In genomic region chr1:45521413-45522323, GRCh38 we compare ENCODE assay signal across 8 cellular contexts. TPM values are rescaled to one million over a fixed set of nuclear protein-coding genes. Genes with fewer than 3 reads are reported as not detected.
DNase-seq lines count a peak whose midpoint lies in the region; TF ChIP-seq lines count a peak whose summit lies in the region.

PRDX1 (minus strand) TSS chr1:45521884; CDS start chr1:45519043, 2,841 bp downstream.

- peak within 1 kb of the TSS; percentile 100 for H3K4me3 ChIP-seq in SK-N-MC

- POLR2A ChIA-PET in HEK293T (lab: Yijun Ruan, JAX): interaction anchor here (0.6 to 5.7 kb wide), 38 partner anchors 9 to 800 kb away, joined by 3 to 68 read pairs (median 6); partner anchors contain the start of genes AKR1A1, CCDC163, GPBP1L1 and HECTD3

- H3K27ac ChIP-seq in SK-N-MC: peak within 1 kb of the TSS; percentile 98
- H3K27ac ChIP-seq in temporal lobe (ENCODE audit: low read depth, low read length): peak within 1 kb of the TSS; percentile 96

- H3K9ac ChIP-seq in SK-N-MC (ENCODE audit: insufficient read length): peak within 1 kb of the TSS; percentile 98

- H3K9me3 ChIP-seq in SK-N-MC (ENCODE audit: low read depth, low read length): no peaks in the 10 kb centered on the region

- peak; percentile 98 for DNase-seq in GM03348 (ENCODE audit: low spot score)
- peak; percentile 96 for DNase-seq in HEK293T (ENCODE audit: extremely low spot score)
- peak; percentile 88 for DNase-seq in MV-4-11 (lab: John Stamatoyannopoulos, UW)
- DNase-seq in SK-N-MC (ENCODE audit: low read depth, low spot score): peak; percentile 76
- DNase-seq in activated naive CD4-positive, alpha-beta T cell treated with anti-CD3 and anti-CD28 coated beads, Interleukin-2, amount 50 U/mL, for 16 hours: peak; percentile 97
- DNase-seq in globus pallidus (ENCODE audit: low spot score): peak; percentile 96
- DNase-seq in occipital lobe (lab: John Stamatoyannopoulos, UW): peak; percentile 96

- H3K36me3 ChIP-seq in SK-N-MC (ENCODE audit: insufficient read depth, low read length): peaks cover 24% of the 10 kb centered on the region

- CTCF ChIA-PET in HEK293T (lab: Yijun Ruan, JAX): interaction anchor here (0.5 to 2.1 kb wide), 5 partner anchors 10 to 507 kb away, joined by 3 to 6 read pairs (median 4); no protein-coding TSS in a partner anchor

TF ChIP-seq in HEK293T, 16 proteins besides CTCF, POLR2A, EP300 and RAD21:
- TF ChIP-seq ARNT (IDR thresholded peaks at IDR 0.05) (no peak), SUZ12 (IDR thresholded peaks at IDR 0.05) (no peak), FOXA1 (IDR thresholded peaks at IDR 0.05) (no peak), ELF4 (IDR thresholded peaks at IDR 0.05) (peak; percentile 95), SP1 (IDR thresholded peaks at IDR 0.05) (peak; percentile 87; the same call in 1 of the 2 replicates), L3MBTL2 (conservative IDR thresholded peaks at IDR 0.05) (peak; percentile 50; the same call in 1 of the 2 replicates), PKNOX1 (IDR thresholded peaks at IDR 0.05) (no peak)

RNA-seq across cellular contexts. Expression of gene PRDX1, which starts in this region (rescaled TPM):
- 186 TPM for total RNA-seq in occipital lobe
- total RNA-seq in temporal lobe: 120 TPM

Comparison
In these comparisons a context has a peak if more than half of its experiments do, and no peak if none do; other contexts are left out.
1. Peak in every context shown above with its lines: DNase-seq, H3K4me3 ChIP-seq and H3K27ac ChIP-seq.